ENCODE assay signal across 8 cellular contexts in genomic region chr20:17504326-17504897, GRCh38. TPM values are rescaled to one million over a fixed set of nuclear protein-coding genes. Genes with fewer than 3 reads are reported as not detected.
DNase-seq lines count a peak whose midpoint lies in the region; ATAC-seq and TF ChIP-seq lines count a peak whose summit lies in the region.

No MANE protein-coding gene starts in this region.

- peaks cover 38% of the 10 kb centered on the region for H3K4me1 Mint-ChIP-seq in activated T-cell treated with anti-CD3 and anti-CD28 coated beads, Interleukin-2, amount 50 U/mL, for 4 hours (ENCODE audit: low read depth)

- no peak for TF ChIP-seq CTCF in tibial artery (IDR thresholded peaks at IDR 0.05)

- peak; percentile 31 for ATAC-seq in GM19023 (IDR thresholded peaks at IDR 0.05; ENCODE audit: unreplicated experiment)
- peak; percentile 21 for ATAC-seq in HG02981 (IDR thresholded peaks at IDR 0.05; ENCODE audit: unreplicated experiment)
- peak; percentile 27 to 31 for ATAC-seq in activated T-cell treated with anti-CD3 and anti-CD28 coated beads, Interleukin-2, amount 50 U/mL, for 4 hours
- ATAC-seq in right cardiac atrium = peak; percentile 43 to 62

- no peaks in the 10 kb centered on the region for H3K36me3 ChIP-seq in tibial artery

- H3K27me3 ChIP-seq in right cardiac atrium (ENCODE audit: control insufficient read depth, insufficient read depth) (no peaks in the 10 kb centered on the region), tibial artery (no peaks in the 10 kb centered on the region)

- no peaks in the 10 kb centered on the region for H3K9me3 ChIP-seq in right cardiac atrium (ENCODE audit: control insufficient read depth, low read length)
- H3K9me3 ChIP-seq in tibial artery = no peaks in the 10 kb centered on the region

- intact Hi-C loops in right cardiac atrium (cut with DNase I) (loop anchor here in 3 of 4 donors (5.0 to 10.0 kb wide), 5 partner anchors 398 to 770 kb away; no protein-coding TSS in a partner anchor), tibial artery (cut with DNase I; ENCODE audit: low total_unique reads) (loop anchor here (2.0 to 10.0 kb wide), 4 partner anchors 114 to 490 kb away; no protein-coding TSS in a partner anchor)

- H3K27me3 Mint-ChIP-seq in activated T-cell treated with anti-CD3 and anti-CD28 coated beads, Interleukin-2, amount 50 U/mL, for 4 hours (ENCODE audit: low read depth) = no peaks in the 10 kb centered on the region

- no peaks in the 10 kb centered on the region for H3K36me3 Mint-ChIP-seq in activated T-cell treated with anti-CD3 and anti-CD28 coated beads, Interleukin-2, amount 50 U/mL, for 4 hours (ENCODE audit: insufficient read depth)

- no peaks in the 10 kb centered on the region for H3K9me3 Mint-ChIP-seq in activated T-cell treated with anti-CD3 and anti-CD28 coated beads, Interleukin-2, amount 50 U/mL, for 4 hours

- DNase-seq in activated T-cell treated with anti-CD3 and anti-CD28 coated beads, Interleukin-2, amount 50 U/mL, for 4 hours = no peak
- peak in 2 of 3 donors; percentile 66 to 67 for DNase-seq in right cardiac atrium
- DNase-seq in tibial artery = no peak
- no peak for DNase-seq in NOMO-1 (lab: John Stamatoyannopoulos, UW; ENCODE audit: unreplicated experiment in 2 of 2)
- DNase-seq in DMS79 (lab: John Stamatoyannopoulos, UW) = no peak
- DNase-seq in DMS153 treated with DMSO at 0.1 percent for 48 hours (lab: John Stamatoyannopoulos, UW; ENCODE audit: unreplicated experiment) = no peak

- WGBS in right cardiac atrium = 28% methylated on average over 17 of the region's 17 CpGs

- H3K4me3 Mint-ChIP-seq in activated T-cell treated with anti-CD3 and anti-CD28 coated beads, Interleukin-2, amount 50 U/mL, for 4 hours = peak overlapping the region; percentile 84

- H3K4me1 ChIP-seq in right cardiac atrium (ENCODE audit: control insufficient read depth, insufficient read depth, low read length) = no peaks in the 10 kb centered on the region
- H3K4me1 ChIP-seq in tibial artery = peaks cover 0 to 13% (median 10%) of the 10 kb centered on the region in 4 donors

- H3K4me3 ChIP-seq in right cardiac atrium (ENCODE audit: low read length) = peak overlapping the region; percentile 49
- peak overlapping the region; percentile 52 to 57 for H3K4me3 ChIP-seq in tibial artery

- H3K27ac ChIP-seq in right cardiac atrium (ENCODE audit: low read length) = no peak overlapping the region
- H3K27ac ChIP-seq in tibial artery = no peak overlapping the region

RNA-seq across cellular contexts. Expression of gene BFSP1, which starts 26.8 kb away (rescaled TPM):
- under 1 TPM; 0.15 to 0.45 (median 0.16) TPM for total RNA-seq in activated T-cell treated with anti-CD3 and anti-CD28 coated beads, Interleukin-2, amount 50 U/mL, for 4 hours
- total RNA-seq in right cardiac atrium = 1 to 10 TPM in 1 of 4 donors, under 1 TPM in 3; 0.64 to 1.8 (median 0.77) TPM
- 0.59 TPM for polyA plus RNA-seq in right cardiac atrium

Comparison
In these comparisons a context has a peak if more than half of its experiments do, and no peak if none do; other contexts are left out.
1. DNase-seq: peak in right cardiac atrium (2 of 3); none in activated T-cell treated with anti-CD3 and anti-CD28 coated beads, Interleukin-2, amount 50 U/mL, for 4 hours (single experiment), tibial artery (0 of 2), NOMO-1 (0 of 2), DMS79 (single experiment) and DMS153 treated with DMSO at 0.1 percent for 48 hours (single experiment).
2. Peak in every context shown above with its lines, with median percentiles within 50 percentile points of each other: ATAC-seq.